37 cellular contexts compared by ENCODE assay signal in the genomic region with DNA sequence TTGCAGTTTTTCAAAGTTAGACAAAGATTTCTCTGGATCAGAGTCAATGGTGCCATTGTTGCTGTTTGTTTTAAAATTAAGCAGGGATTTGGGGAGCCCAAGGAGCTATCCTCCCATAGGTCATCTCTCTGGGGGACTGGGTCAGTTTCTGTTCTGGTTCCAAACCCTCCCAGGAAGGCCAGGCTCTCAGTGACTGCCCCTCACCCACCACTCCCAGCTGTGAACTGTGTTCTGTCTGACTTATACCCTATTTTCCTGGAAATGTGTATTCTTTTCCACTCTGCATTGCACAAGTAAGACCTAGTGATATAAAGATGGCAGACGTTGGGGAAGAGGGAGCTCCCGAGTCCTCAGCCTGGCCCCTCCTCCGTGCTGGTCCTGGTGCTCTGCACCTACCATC.
"Had no signal": no experiment of that assay in that cellular context is flagged by ENCODE, and none has a peak within 500 bp of the region (broad histone marks: within the 10 kb centered on the region; RNA-seq: fewer than 3 reads in every experiment).

No MANE protein-coding gene starts in this region.

- H3K27ac Mint-ChIP-seq: activated B cell treated with CpG ODN at 0.5 μM for 24 hours; activated CD4-positive, alpha-beta memory T cell treated with anti-CD3 and anti-CD28 coated beads for 36 hours; activated CD4-positive, alpha-beta T cell treated with anti-CD3 and anti-CD28 coated beads, Interleukin-2, amount 10 ng/mL, durations not matched to agents 24 days and 14 days; activated CD8-positive, alpha-beta T cell treated with anti-CD3 and anti-CD28 coated beads for 36 hours; activated naive CD4-positive, alpha-beta T cell treated with anti-CD3 and anti-CD28 coated beads, Interleukin-2, amount 10 ng/mL, durations not matched to agents 7 days and 5 days; activated naive CD4-positive, alpha-beta T cell treated with anti-CD3 and anti-CD28 coated beads, Interleukin-2, amount 50 U/mL, for 24 hours; activated naive CD8-positive, alpha-beta T cell; activated naive CD8-positive, alpha-beta T cell treated with anti-CD3 and anti-CD28 coated beads, Interleukin-2, amount 10 ng/mL, durations not matched to agents 7 days and 5 days; activated naive CD8-positive, alpha-beta T cell treated with anti-CD3 and anti-CD28 coated beads, Interleukin-2, amount 50 U/mL, for 24 hours; activated T-cell treated with anti-CD3 and anti-CD28 coated beads, Interleukin-2, amount 50 U/mL, for 72 hours; activated T-helper 2 cell treated with anti-CD3 and anti-CD28 coated beads, Interferon-gamma antibody, Interleukin-2, Interleukin-4, amounts not matched to agents 10 μg/mL and 5 μg/mL and 100 μg/mL, durations not matched to agents 14 hours and 24 hours and 36 hours; T-helper 1 cell treated with Interleukin-12 subunit alpha and Interleukin-12 subunit beta and Interleukin-4 antibody, amounts not matched to agents 30 μg/mL and 1 μg/mL, for 36 hours; T-helper 2 cell treated with Interferon-gamma antibody and Interleukin-4, amounts not matched to agents 5 μg/mL and 100 μg/mL, for 36 hours had no signal

- H3K36me3 ChIP-seq: cardiac muscle cell had no signal

- H3K4me3 ChIP-seq: cardiac muscle cell had no signal

- H3K4me3 Mint-ChIP-seq: activated B cell treated with CpG ODN at 0.5 μM for 24 hours; activated CD4-positive, alpha-beta memory T cell treated with anti-CD3 and anti-CD28 coated beads for 36 hours; activated CD4-positive, alpha-beta T cell treated with anti-CD3 and anti-CD28 coated beads, Interleukin-2, amount 10 ng/mL, durations not matched to agents 24 days and 14 days; activated CD8-positive, alpha-beta T cell treated with anti-CD3 and anti-CD28 coated beads for 36 hours; activated naive CD4-positive, alpha-beta T cell treated with anti-CD3 and anti-CD28 coated beads, Interleukin-2, amount 10 ng/mL, durations not matched to agents 7 days and 5 days; activated naive CD4-positive, alpha-beta T cell treated with anti-CD3 and anti-CD28 coated beads, Interleukin-2, amount 50 U/mL, for 24 hours; activated naive CD8-positive, alpha-beta T cell; activated naive CD8-positive, alpha-beta T cell treated with anti-CD3 and anti-CD28 coated beads, Interleukin-2, amount 10 ng/mL, durations not matched to agents 7 days and 5 days; activated naive CD8-positive, alpha-beta T cell treated with anti-CD3 and anti-CD28 coated beads, Interleukin-2, amount 50 U/mL, for 24 hours; activated T-cell treated with anti-CD3 and anti-CD28 coated beads, Interleukin-2, amount 50 U/mL, for 4 hours; activated T-cell treated with anti-CD3 and anti-CD28 coated beads, Interleukin-2, amount 50 U/mL, for 72 hours; brain; central memory CD8-positive, alpha-beta T cell; T-helper 1 cell treated with Interleukin-12 subunit alpha and Interleukin-12 subunit beta and Interleukin-4 antibody, amounts not matched to agents 30 μg/mL and 1 μg/mL, for 36 hours; T-helper 2 cell treated with Interferon-gamma antibody and Interleukin-4, amounts not matched to agents 5 μg/mL and 100 μg/mL, for 36 hours had no signal

- FAIRE-seq: bronchial epithelial cell, TTC549 had no signal

- H3K36me3 Mint-ChIP-seq: activated CD4-positive, alpha-beta memory T cell treated with anti-CD3 and anti-CD28 coated beads for 36 hours; activated naive CD4-positive, alpha-beta T cell treated with anti-CD3 and anti-CD28 coated beads, Interleukin-2, amount 10 ng/mL, durations not matched to agents 7 days and 5 days; activated naive CD4-positive, alpha-beta T cell treated with anti-CD3 and anti-CD28 coated beads, Interleukin-2, amount 50 U/mL, for 24 hours; activated naive CD8-positive, alpha-beta T cell; activated naive CD8-positive, alpha-beta T cell treated with anti-CD3 and anti-CD28 coated beads, Interleukin-2, amount 10 ng/mL, durations not matched to agents 7 days and 5 days; brain had no signal

- H3K27ac ChIP-seq: cardiac muscle cell, VCaP had no signal

- ATAC-seq: activated CD8-positive, alpha-beta T cell treated with anti-CD3 and anti-CD28 coated beads for 36 hours; activated naive CD8-positive, alpha-beta T cell treated with anti-CD3 and anti-CD28 coated beads, Interleukin-2, amount 50 U/mL, for 24 hours; activated T-cell treated with anti-CD3 and anti-CD28 coated beads, Interleukin-2, amount 50 U/mL, for 4 hours had no signal

- H3K4me1 Mint-ChIP-seq: activated B cell treated with CpG ODN at 0.5 μM for 24 hours; activated CD4-positive, alpha-beta T cell treated with anti-CD3 and anti-CD28 coated beads, Interleukin-2, amount 10 ng/mL, durations not matched to agents 24 days and 14 days; activated naive CD4-positive, alpha-beta T cell treated with anti-CD3 and anti-CD28 coated beads, Interleukin-2, amount 10 ng/mL, durations not matched to agents 7 days and 5 days; activated naive CD4-positive, alpha-beta T cell treated with anti-CD3 and anti-CD28 coated beads, Interleukin-2, amount 50 U/mL, for 24 hours; activated naive CD8-positive, alpha-beta T cell treated with anti-CD3 and anti-CD28 coated beads, Interleukin-2, amount 10 ng/mL, durations not matched to agents 7 days and 5 days; central memory CD8-positive, alpha-beta T cell had no signal

- DNase-seq: activated B cell treated with CpG ODN at 0.5 μM for 24 hours; activated CD4-positive, alpha-beta memory T cell treated with anti-CD3 and anti-CD28 coated beads for 36 hours; activated CD4-positive, alpha-beta T cell treated with anti-CD3 and anti-CD28 coated beads for 4 hours; activated CD4-positive, alpha-beta T cell treated with anti-CD3 and anti-CD28 coated beads, Interleukin-2, amount 10 ng/mL, durations not matched to agents 24 days and 14 days; activated CD4-positive, alpha-beta T cell treated with anti-CD3 and anti-CD28 coated beads, Interleukin-2, amount 50 U/mL, for 1 hour; activated CD4-positive, alpha-beta T cell treated with anti-CD3 and anti-CD28 coated beads, Interleukin-2, amount 50 U/mL, for 4 hours; activated CD4-positive, CD25-positive, alpha-beta regulatory T cell treated with anti-CD3 and anti-CD28 coated beads, Interleukin-2, amount 50 U/mL, for 72 hours; activated CD8-positive, alpha-beta memory T cell treated with anti-CD3 and anti-CD28 coated beads, Interleukin-2, amount 50 U/mL, for 4 hours; activated CD8-positive, alpha-beta T cell treated with anti-CD3 and anti-CD28 coated beads for 36 hours; activated effector memory CD4-positive, alpha-beta T cell treated with Interleukin-2 at 50 U/mL for 16 hours; activated gamma-delta T cell; activated naive CD4-positive, alpha-beta T cell treated with anti-CD3 and anti-CD28 coated beads, Interleukin-2, amount 10 ng/mL, durations not matched to agents 7 days and 5 days; activated naive CD4-positive, alpha-beta T cell treated with Interleukin-2 at 50 U/mL for 16 hours; activated naive CD8-positive, alpha-beta T cell treated with anti-CD3 and anti-CD28 coated beads, Interleukin-2, amount 10 ng/mL, durations not matched to agents 7 days and 5 days; activated naive CD8-positive, alpha-beta T cell treated with anti-CD3 and anti-CD28 coated beads, Interleukin-2, amount 50 U/mL, for 24 hours; activated T-cell treated with anti-CD3 and anti-CD28 coated beads for 4 hours; activated T-cell treated with anti-CD3 and anti-CD28 coated beads, Interleukin-2, amount 50 U/mL, for 1 hour; activated T-cell treated with anti-CD3 and anti-CD28 coated beads, Interleukin-2, amount 50 U/mL, for 4 hours; activated T-cell treated with anti-CD3 and anti-CD28 coated beads, Interleukin-2, amount 50 U/mL, for 72 hours; amygdala; aorta; caudate nucleus; SW 1271; T-helper 1 cell; T-helper 2 cell; T-helper 9 cell had no signal

- H3K9me3 Mint-ChIP-seq: activated B cell treated with CpG ODN at 0.5 μM for 24 hours; activated CD4-positive, alpha-beta memory T cell treated with anti-CD3 and anti-CD28 coated beads for 36 hours; activated CD4-positive, alpha-beta T cell treated with anti-CD3 and anti-CD28 coated beads, Interleukin-2, amount 10 ng/mL, durations not matched to agents 24 days and 14 days; activated CD8-positive, alpha-beta T cell treated with anti-CD3 and anti-CD28 coated beads for 36 hours; activated naive CD4-positive, alpha-beta T cell treated with anti-CD3 and anti-CD28 coated beads, Interleukin-2, amount 10 ng/mL, durations not matched to agents 7 days and 5 days; activated naive CD4-positive, alpha-beta T cell treated with anti-CD3 and anti-CD28 coated beads, Interleukin-2, amount 50 U/mL, for 24 hours; activated naive CD8-positive, alpha-beta T cell treated with anti-CD3 and anti-CD28 coated beads, Interleukin-2, amount 10 ng/mL, durations not matched to agents 7 days and 5 days; activated naive CD8-positive, alpha-beta T cell treated with anti-CD3 and anti-CD28 coated beads, Interleukin-2, amount 50 U/mL, for 24 hours; activated T-cell treated with anti-CD3 and anti-CD28 coated beads, Interleukin-2, amount 50 U/mL, for 4 hours; activated T-cell treated with anti-CD3 and anti-CD28 coated beads, Interleukin-2, amount 50 U/mL, for 72 hours; activated T-helper 2 cell treated with anti-CD3 and anti-CD28 coated beads, Interferon-gamma antibody, Interleukin-2, Interleukin-4, amounts not matched to agents 10 μg/mL and 5 μg/mL and 100 μg/mL, durations not matched to agents 14 hours and 24 hours and 36 hours; central memory CD8-positive, alpha-beta T cell; T-helper 1 cell treated with Interleukin-12 subunit alpha and Interleukin-12 subunit beta and Interleukin-4 antibody, amounts not matched to agents 30 μg/mL and 1 μg/mL, for 36 hours; T-helper 2 cell treated with Interferon-gamma antibody and Interleukin-4, amounts not matched to agents 5 μg/mL and 100 μg/mL, for 36 hours had no signal

- H3K27me3 Mint-ChIP-seq: activated B cell treated with CpG ODN at 0.5 μM for 24 hours; activated CD4-positive, alpha-beta memory T cell treated with anti-CD3 and anti-CD28 coated beads for 36 hours; activated CD4-positive, alpha-beta T cell treated with anti-CD3 and anti-CD28 coated beads, Interleukin-2, amount 10 ng/mL, durations not matched to agents 24 days and 14 days; activated CD8-positive, alpha-beta T cell treated with anti-CD3 and anti-CD28 coated beads for 36 hours; activated naive CD4-positive, alpha-beta T cell treated with anti-CD3 and anti-CD28 coated beads, Interleukin-2, amount 10 ng/mL, durations not matched to agents 7 days and 5 days; activated naive CD4-positive, alpha-beta T cell treated with anti-CD3 and anti-CD28 coated beads, Interleukin-2, amount 50 U/mL, for 24 hours; activated naive CD8-positive, alpha-beta T cell; activated naive CD8-positive, alpha-beta T cell treated with anti-CD3 and anti-CD28 coated beads, Interleukin-2, amount 10 ng/mL, durations not matched to agents 7 days and 5 days; brain; central memory CD8-positive, alpha-beta T cell had no signal

- H3K27me3 ChIP-seq: cardiac muscle cell had no signal
